ENCODE assay signal across 8 cellular contexts in genomic region chr1:115641762-115642167, GRCh38. TPM values are rescaled to one million over a fixed set of nuclear protein-coding genes. Genes with fewer than 3 reads are reported as not detected.
DNase-seq lines count a peak whose midpoint lies in the region; ATAC-seq and TF ChIP-seq lines count a peak whose summit lies in the region.

VANGL1 (plus strand) TSS chr1:115641970; CDS start chr1:115651414, 9,444 bp downstream.

- WGBS in trophoblast cell (ENCODE audit: extremely low coverage, insufficient coverage, insufficient read length) = no CpG with 5 or more reads among the region's 61 CpGs

- no peak within 1 kb of the TSS for H3K23ac ChIP-seq in trophoblast cell (ENCODE audit: low read length)

- H3K4ac ChIP-seq in trophoblast cell (ENCODE audit: low read depth, low read length) = peak within 1 kb of the TSS; percentile 57

- H2AK5ac ChIP-seq in trophoblast cell (ENCODE audit: low read length) = peak within 1 kb of the TSS; percentile 13

- CTCF ChIA-PET in activated naive CD4-positive, alpha-beta T cell treated with anti-CD3 and anti-CD28 coated beads for 36 hours (lab: Charles Lee) = no interaction called here

- peak within 1 kb of the TSS; percentile 87 for H4K91ac ChIP-seq in trophoblast cell (ENCODE audit: low read depth, low read length)

- H4K12ac ChIP-seq in trophoblast cell (ENCODE audit: low read depth, low read length) = peak within 1 kb of the TSS; percentile 21

- peak within 1 kb of the TSS; percentile 70 for H3K4me3 Mint-ChIP-seq in activated naive CD4-positive, alpha-beta T cell treated with anti-CD3 and anti-CD28 coated beads for 36 hours
- H3K4me3 Mint-ChIP-seq in glutamatergic neuron (ENCODE audit: unreplicated experiment) = peak within 1 kb of the TSS; percentile 90

- H2BK5ac ChIP-seq in trophoblast cell (ENCODE audit: low read depth, low read length, poor library complexity) = peak within 1 kb of the TSS; percentile 59

- H3K27me3 ChIP-seq in trophoblast cell (ENCODE audit: insufficient read depth, low read length) = no peaks in the 10 kb centered on the region

- peaks cover 9% of the 10 kb centered on the region for H3K79me1 ChIP-seq in trophoblast cell (ENCODE audit: low read length)

- no peak for TF ChIP-seq CTCF in glutamatergic neuron (IDR thresholded peaks at IDR 0.05; ENCODE audit: partially characterized antibody, unreplicated experiment)

- H3K27ac Mint-ChIP-seq in activated naive CD4-positive, alpha-beta T cell treated with anti-CD3 and anti-CD28 coated beads for 36 hours = no peak within 1 kb of the TSS
- H3K27ac Mint-ChIP-seq in glutamatergic neuron (ENCODE audit: unreplicated experiment) = peak within 1 kb of the TSS; percentile 57

- no peak within 1 kb of the TSS for H2BK12ac ChIP-seq in trophoblast cell (ENCODE audit: low read length)

- H2BK120ac ChIP-seq in trophoblast cell (ENCODE audit: insufficient read depth, low read length, poor library complexity) = peak within 1 kb of the TSS; percentile 76

- peaks cover 2% of the 10 kb centered on the region for H3K36me3 Mint-ChIP-seq in activated naive CD4-positive, alpha-beta T cell treated with anti-CD3 and anti-CD28 coated beads for 36 hours (ENCODE audit: low read depth)
- H3K36me3 Mint-ChIP-seq in glutamatergic neuron (ENCODE audit: unreplicated experiment) = peaks cover 26% of the 10 kb centered on the region

- intact Hi-C loops in activated naive CD4-positive, alpha-beta T cell treated with anti-CD3 and anti-CD28 coated beads for 36 hours (cut with micrococcal nuclease) = loop anchor here (5.0 kb wide), 1 partner anchor 66 kb away; no protein-coding TSS in a partner anchor

- peak within 1 kb of the TSS; percentile 67 for H3K18ac ChIP-seq in trophoblast cell (ENCODE audit: low read length)

- peaks cover 8% of the 10 kb centered on the region for H3K79me2 ChIP-seq in trophoblast cell (ENCODE audit: control insufficient read depth, insufficient read depth, low read length, poor library complexity)

- peak within 1 kb of the TSS; percentile 79 for H3K4me2 ChIP-seq in trophoblast cell (ENCODE audit: low read length)

- no peaks in the 10 kb centered on the region for H3K36me3 ChIP-seq in trophoblast cell (ENCODE audit: control insufficient read depth in 1 of 2, insufficient read depth in 2 of 2, low read length in 2 of 2)

- H3K9me3 Mint-ChIP-seq in activated naive CD4-positive, alpha-beta T cell treated with anti-CD3 and anti-CD28 coated beads for 36 hours = peaks cover 17% of the 10 kb centered on the region
- peaks cover 18% of the 10 kb centered on the region for H3K9me3 Mint-ChIP-seq in glutamatergic neuron (ENCODE audit: unreplicated experiment)

- H3K9me3 ChIP-seq in trophoblast cell (ENCODE audit: insufficient read depth, low read depth, low read length) = peaks cover 12% of the 10 kb centered on the region

- peak within 1 kb of the TSS; percentile 42 for H2AFZ ChIP-seq in trophoblast cell (ENCODE audit: insufficient read depth, low read length, poor library complexity)

- H3K4me1 ChIP-seq in trophoblast cell (ENCODE audit: control insufficient read depth in 1 of 2, insufficient read depth in 2 of 2, low read length in 2 of 2) = peaks cover 0 to 4% of the 10 kb centered on the region in 2 experiments

- H3K9ac ChIP-seq in trophoblast cell (ENCODE audit: low read length) = peak within 1 kb of the TSS; percentile 87

- ATAC-seq in GM19455 (IDR thresholded peaks at IDR 0.05; ENCODE audit: unreplicated experiment) (peak; percentile 64), HG03460 (IDR thresholded peaks at IDR 0.05; ENCODE audit: unreplicated experiment) (peak; percentile 56)

- peak within 1 kb of the TSS; percentile 88 for H4K8ac ChIP-seq in trophoblast cell (ENCODE audit: low read depth, low read length)

- peak within 1 kb of the TSS; percentile 66 for H3K14ac ChIP-seq in trophoblast cell (ENCODE audit: low read length)

- H3K4me1 Mint-ChIP-seq in activated naive CD4-positive, alpha-beta T cell treated with anti-CD3 and anti-CD28 coated beads for 36 hours (ENCODE audit: low read depth) = peaks cover 7% of the 10 kb centered on the region
- peaks cover 11% of the 10 kb centered on the region for H3K4me1 Mint-ChIP-seq in glutamatergic neuron (ENCODE audit: low read depth, unreplicated experiment)

- peaks cover 47% of the 10 kb centered on the region for H3K27me3 Mint-ChIP-seq in activated naive CD4-positive, alpha-beta T cell treated with anti-CD3 and anti-CD28 coated beads for 36 hours (ENCODE audit: low read depth)
- H3K27me3 Mint-ChIP-seq in glutamatergic neuron (ENCODE audit: unreplicated experiment) = peaks cover 10% of the 10 kb centered on the region

- peak within 1 kb of the TSS; percentile 48 for H3K27ac ChIP-seq in trophoblast cell (ENCODE audit: low read depth, low read length)

- peak within 1 kb of the TSS; percentile 91 for H3K4me3 ChIP-seq in trophoblast cell (ENCODE audit: low read depth, low read length)

- DNase-seq in Daoy (ENCODE audit: low read depth) (peak; percentile 91), NOMO-1 treated with dmso at 0.1 percent for 144 hours (lab: John Stamatoyannopoulos, UW; ENCODE audit: unreplicated experiment) (peak; percentile 49), glutamatergic neuron (peak; percentile 77), trophoblast cell (peak; percentile 53 to 76), retina (no peak)
- peak; percentile 50 for DNase-seq in activated naive CD4-positive, alpha-beta T cell treated with anti-CD3 and anti-CD28 coated beads for 36 hours

RNA-seq across cellular contexts. Expression of gene VANGL1, which starts in this region (rescaled TPM):
- total RNA-seq in Daoy (2014; rRNA removed; shearing (Covaris generic)) = 20.2 and 21.8 TPM in 2 replicates
- total RNA-seq in activated naive CD4-positive, alpha-beta T cell treated with anti-CD3 and anti-CD28 coated beads for 36 hours = under 1 TPM; 0.72 TPM
- total RNA-seq in glutamatergic neuron (ENCODE audit: unreplicated experiment) = 4.6 TPM
- polyA plus RNA-seq in trophoblast cell (2013) = 14.8 and 15.3 TPM in 2 replicates

Comparison
In these comparisons a context has a peak if more than half of its experiments do, and no peak if none do; other contexts are left out.
1. Peak in DNase-seq in activated naive CD4-positive, alpha-beta T cell treated with anti-CD3 and anti-CD28 coated beads for 36 hours; RNA of the gene not detected or under 1 TPM.